ENCODE assay signal across 23 cellular contexts in genomic region chr3:194443911-194444310, GRCh38. TPM values are rescaled to one million over a fixed set of nuclear protein-coding genes. Genes with fewer than 3 reads are reported as not detected.
"Had no signal": no experiment of that assay in that cellular context is flagged by ENCODE, and none has a peak within 500 bp of the region (broad histone marks: within the 10 kb centered on the region; RNA-seq: fewer than 3 reads in every experiment).

No MANE protein-coding gene starts in this region.

- H3K4me1 ChIP-seq: foreskin keratinocyte, prostate gland had no signal

- H3K4me1 Mint-ChIP-seq: activated T-helper 17 cell treated with anti-CD3 and anti-CD28 coated beads, Interleukin-2, amount 50 U/mL, for 72 hours had no signal

- DNase-seq: activated CD4-positive, alpha-beta T cell treated with anti-CD3 and anti-CD28 coated beads, Interleukin-2, amount 50 U/mL, for 1 hour; activated CD8-positive, alpha-beta memory T cell treated with anti-CD3 and anti-CD28 coated beads for 24 hours; activated CD8-positive, alpha-beta memory T cell treated with anti-CD3 and anti-CD28 coated beads, Interleukin-2, amount 50 U/mL, for 4 hours; activated naive CD4-positive, alpha-beta T cell treated with Interleukin-2 at 50 U/mL for 16 hours; activated naive CD8-positive, alpha-beta T cell treated with anti-CD3 and anti-CD28 coated beads for 36 hours; activated T-cell treated with anti-CD3 and anti-CD28 coated beads, Interleukin-2, amount 50 U/mL, for 24 hours; amniotic stem cell; body of pancreas; effector memory CD4-positive, alpha-beta T cell; foreskin keratinocyte; left lung; midbrain; natural killer cell; ovary; stimulated activated CD4-positive, alpha-beta T cell treated with anti-CD3 and anti-CD28 coated beads, Interleukin-4, amount 100 ng/mL, for 24 hours; stimulated activated naive CD4-positive, alpha-beta T cell treated with Interleukin-2 at 50 U/mL for 16 hours; upper lobe of left lung had no signal

- H3K27ac ChIP-seq: body of pancreas, cardiac muscle cell, foreskin keratinocyte, left lung, ovary, prostate gland, upper lobe of left lung had no signal

- H3K4me3 Mint-ChIP-seq: activated naive CD8-positive, alpha-beta T cell treated with anti-CD3 and anti-CD28 coated beads for 36 hours; activated T-cell treated with anti-CD3 and anti-CD28 coated beads, Interleukin-2, amount 50 U/mL, for 24 hours; activated T-helper 17 cell treated with anti-CD3 and anti-CD28 coated beads, Interleukin-2, amount 50 U/mL, for 72 hours; natural killer cell had no signal

- H3K36me3 ChIP-seq: ovary, prostate gland had no signal

- ATAC-seq: activated T-helper 17 cell treated with anti-CD3 and anti-CD28 coated beads, Interleukin-2, amount 50 U/mL, for 72 hours; body of pancreas; esophagus mucosa; foreskin keratinocyte; left lung; natural killer cell had no signal

- H3K27me3 Mint-ChIP-seq: activated naive CD8-positive, alpha-beta T cell treated with anti-CD3 and anti-CD28 coated beads for 36 hours; activated T-cell treated with anti-CD3 and anti-CD28 coated beads, Interleukin-2, amount 50 U/mL, for 24 hours; activated T-helper 17 cell treated with anti-CD3 and anti-CD28 coated beads, Interleukin-2, amount 50 U/mL, for 72 hours had no signal

- H3K9me3 Mint-ChIP-seq: activated naive CD8-positive, alpha-beta T cell treated with anti-CD3 and anti-CD28 coated beads for 36 hours; activated T-cell treated with anti-CD3 and anti-CD28 coated beads, Interleukin-2, amount 50 U/mL, for 24 hours; activated T-helper 17 cell treated with anti-CD3 and anti-CD28 coated beads, Interleukin-2, amount 50 U/mL, for 72 hours; natural killer cell had no signal

- H3K27me3 ChIP-seq: body of pancreas, cardiac muscle cell, foreskin keratinocyte, left lung, ovary, upper lobe of left lung had no signal

- H3K27ac Mint-ChIP-seq: activated naive CD8-positive, alpha-beta T cell treated with anti-CD3 and anti-CD28 coated beads for 36 hours; activated T-cell treated with anti-CD3 and anti-CD28 coated beads, Interleukin-2, amount 50 U/mL, for 24 hours; activated T-helper 17 cell treated with anti-CD3 and anti-CD28 coated beads, Interleukin-2, amount 50 U/mL, for 72 hours; natural killer cell had no signal

- H3K9me3 ChIP-seq: body of pancreas, left lung, ovary, prostate gland, upper lobe of left lung had no signal

- H3K4me3 ChIP-seq: body of pancreas, cardiac muscle cell, left lung, ovary, prostate gland, upper lobe of left lung had no signal

RNA-seq across cellular contexts. Expression of gene GP5, which starts 44.8 kb away (rescaled TPM):
- total RNA-seq: body of pancreas, foreskin keratinocyte, glomerular endothelial cell, prostate gland, subcutaneous adipose tissue had no signal
